ENCODE assay signal across 23 cellular contexts in genomic region chr20:53569606-53570307, GRCh38. TPM values are rescaled to one million over a fixed set of nuclear protein-coding genes. Genes with fewer than 3 reads are reported as not detected.
A peak's percentile ranks its signal among the peaks of the same experiment; 100 is the strongest.
DNase-seq lines count a peak whose midpoint lies in the region; ATAC-seq and TF ChIP-seq lines count a peak whose summit lies in the region.
"Had no signal": no experiment of that assay in that cellular context is flagged by ENCODE, and none has a peak within 500 bp of the region (broad histone marks: within the 10 kb centered on the region; RNA-seq: fewer than 3 reads in every experiment).

No MANE protein-coding gene starts in this region.

- no peaks in the 10 kb centered on the region for H3K27me3 ChIP-seq in stomach
- H3K27me3 ChIP-seq: upper lobe of right lung had no signal

- no peaks in the 10 kb centered on the region for H3K27me3 Mint-ChIP-seq in activated naive CD8-positive, alpha-beta T cell
- H3K27me3 Mint-ChIP-seq in activated naive CD8-positive, alpha-beta T cell treated with anti-CD3 and anti-CD28 coated beads, Interleukin-2, amount 50 U/mL, for 24 hours = no peaks in the 10 kb centered on the region
- H3K27me3 Mint-ChIP-seq in immature natural killer cell (ENCODE audit: low read depth in 3 of 3) = no peaks in the 10 kb centered on the region
- H3K27me3 Mint-ChIP-seq: brain had no signal

- H3K9me3 ChIP-seq in stomach = no peaks in the 10 kb centered on the region
- H3K9me3 ChIP-seq: upper lobe of right lung had no signal

- peaks cover 42 to 99% (median 96%) of the 10 kb centered on the region in 4 donors for H3K36me3 ChIP-seq in stomach

- H3K4me1 Mint-ChIP-seq in activated naive CD8-positive, alpha-beta T cell (ENCODE audit: low read depth) = peaks cover 70% of the 10 kb centered on the region
- H3K4me1 Mint-ChIP-seq in activated naive CD8-positive, alpha-beta T cell treated with anti-CD3 and anti-CD28 coated beads, Interleukin-2, amount 50 U/mL, for 24 hours = peaks cover 46% of the 10 kb centered on the region
- peaks cover 20 to 49% of the 10 kb centered on the region in 2 donors for H3K4me1 Mint-ChIP-seq in immature natural killer cell
- H3K4me1 Mint-ChIP-seq: brain had no signal

- peaks cover 3% of the 10 kb centered on the region for H3K36me3 Mint-ChIP-seq in activated naive CD8-positive, alpha-beta T cell
- peaks cover 62% of the 10 kb centered on the region for H3K36me3 Mint-ChIP-seq in activated naive CD8-positive, alpha-beta T cell treated with anti-CD3 and anti-CD28 coated beads, Interleukin-2, amount 50 U/mL, for 24 hours (ENCODE audit: low read depth)
- peaks cover 6 to 42% (median 20%) of the 10 kb centered on the region in 3 donors for H3K36me3 Mint-ChIP-seq in immature natural killer cell

- POLR2A ChIA-PET in RWPE1 (lab: Yijun Ruan, JAX; ENCODE audit: low non-redundant PET) = no interaction called here

- peak overlapping the region; percentile 94 for H3K27ac Mint-ChIP-seq in activated naive CD8-positive, alpha-beta T cell
- H3K27ac Mint-ChIP-seq in activated naive CD8-positive, alpha-beta T cell treated with anti-CD3 and anti-CD28 coated beads, Interleukin-2, amount 50 U/mL, for 24 hours = no peak overlapping the region
- peak overlapping the region in 4 of 6 donors; percentile 39 to 78 (median 68) for H3K27ac Mint-ChIP-seq in immature natural killer cell
- H3K27ac Mint-ChIP-seq: T-helper 1 cell treated with Interleukin-12 subunit alpha and Interleukin-12 subunit beta and Interleukin-4 antibody, amounts not matched to agents 30 μg/mL and 1 μg/mL, for 36 hours had no signal

- CTCF ChIA-PET in RWPE1 (lab: Yijun Ruan, JAX) = interaction anchor here (0.5 to 1.4 kb wide), 7 partner anchors 15 to 717 kb away, joined by 3 to 5 read pairs (median 4); no protein-coding TSS in a partner anchor

- TF ChIP-seq CTCF in RWPE1 (conservative IDR thresholded peaks at IDR 0.05; ENCODE audit: low read depth) = no peak
- no peak for TF ChIP-seq CTCF in stomach (IDR thresholded peaks at IDR 0.05)

- TF ChIP-seq POLR2A in stomach (IDR thresholded peaks at IDR 0.05) = no peak

- no peak overlapping the region for H3K4me3 Mint-ChIP-seq in activated naive CD8-positive, alpha-beta T cell
- no peak overlapping the region for H3K4me3 Mint-ChIP-seq in activated naive CD8-positive, alpha-beta T cell treated with anti-CD3 and anti-CD28 coated beads, Interleukin-2, amount 50 U/mL, for 24 hours
- no peak overlapping the region for H3K4me3 Mint-ChIP-seq in immature natural killer cell
- H3K4me3 Mint-ChIP-seq: brain; mesothelial cell of epicardium; T-helper 1 cell treated with Interleukin-12 subunit alpha and Interleukin-12 subunit beta and Interleukin-4 antibody, amounts not matched to agents 30 μg/mL and 1 μg/mL, for 36 hours had no signal

- DNase-seq in activated naive CD8-positive, alpha-beta T cell treated with anti-CD3 and anti-CD28 coated beads, Interleukin-2, amount 50 U/mL, for 24 hours = no peak
- DNase-seq in RWPE1 (ENCODE audit: low spot score) (no peak), immature natural killer cell (no peak), stomach (peak; percentile 19), dedifferentiated amniotic fluid mesenchymal stem cell (ENCODE audit: extremely low spot score) (no peak), NCI-H146 treated with DMSO at 0.1 percent for 48 hours (lab: John Stamatoyannopoulos, UW; ENCODE audit: unreplicated experiment) (no peak)
- DNase-seq: ACHN; activated naive CD4-positive, alpha-beta T cell treated with anti-CD3 and anti-CD28 coated beads, Interleukin-2, amount 50 U/mL, for 16 hours; cortex of kidney; foreskin fibroblast; Kasumi-1; NCI-H1105 treated with DMSO at 0.1 percent for 48 hours; NCI-H526; retina; SIG-M5; stimulated activated CD4-positive, alpha-beta T cell treated with anti-CD3 and anti-CD28 coated beads, Interleukin-12 subunit alpha, Interleukin-12 subunit beta, amount 100 ng/mL, for 4 hours; upper lobe of right lung; WERI-Rb-1 had no signal

- no peak overlapping the region for H3K4me3 ChIP-seq in stomach
- H3K4me3 ChIP-seq: upper lobe of right lung had no signal

- 83 to 90% (median 88%) methylated on average over 7 of the region's 7 CpGs for WGBS in stomach, 5 donors

- H3K27ac ChIP-seq in RWPE1 (peak overlapping the region; percentile 37), stomach (peak overlapping the region in 3 of 5 donors; percentile 8 to 37 (median 13))
- H3K27ac ChIP-seq: upper lobe of right lung, WERI-Rb-1 had no signal

- H3K4me1 ChIP-seq in stomach = peaks cover 15 to 57% (median 45%) of the 10 kb centered on the region in 4 donors

- H3K9me3 Mint-ChIP-seq in activated naive CD8-positive, alpha-beta T cell (ENCODE audit: low read depth) = no peaks in the 10 kb centered on the region
- no peaks in the 10 kb centered on the region for H3K9me3 Mint-ChIP-seq in activated naive CD8-positive, alpha-beta T cell treated with anti-CD3 and anti-CD28 coated beads, Interleukin-2, amount 50 U/mL, for 24 hours
- H3K9me3 Mint-ChIP-seq in immature natural killer cell = no peaks in the 10 kb centered on the region
- H3K9me3 Mint-ChIP-seq: brain; mesothelial cell of epicardium; T-helper 1 cell treated with Interleukin-12 subunit alpha and Interleukin-12 subunit beta and Interleukin-4 antibody, amounts not matched to agents 30 μg/mL and 1 μg/mL, for 36 hours had no signal

- no peak for TF ChIP-seq EP300 in stomach (IDR thresholded peaks at IDR 0.05)

- intact Hi-C loops in stomach (cut with DNase I; ENCODE audit: low total_unique reads) = loop anchor here (10.0 kb wide), 2 partner anchors 345 to 375 kb away; no protein-coding TSS in a partner anchor

- no peak for ATAC-seq in activated naive CD8-positive, alpha-beta T cell treated with anti-CD3 and anti-CD28 coated beads, Interleukin-2, amount 50 U/mL, for 24 hours
- ATAC-seq in GM18867 (IDR thresholded peaks at IDR 0.05; ENCODE audit: unreplicated experiment) = no peak

RNA-seq across cellular contexts. Expression of gene ZNF217, which starts 23.9 kb away (rescaled TPM):
- polyA plus RNA-seq in immature natural killer cell (10 to 100 TPM in 2 of 3 donors, 1 to 10 TPM in 1; 10.0 to 33.5 (median 16.2) TPM), stomach (1 to 10 TPM; 6.3 to 9.6 (median 7.1) TPM)
- 10 to 100 TPM; 24.3 to 40.2 (median 31.7) TPM for total RNA-seq in stomach
